Comparison of ENCODE assay signal across 20 cellular contexts in genomic region chr7:94409561-94409960, GRCh38. TPM values are rescaled to one million over a fixed set of nuclear protein-coding genes. Genes with fewer than 3 reads are reported as not detected.
A peak's percentile ranks its signal among the peaks of the same experiment; 100 is the strongest.
DNase-seq lines count a peak whose midpoint lies in the region; ATAC-seq, FAIRE-seq and TF ChIP-seq lines count a peak whose summit lies in the region.
"Had no signal": no experiment of that assay in that cellular context is flagged by ENCODE, and none has a peak within 500 bp of the region (broad histone marks: within the 10 kb centered on the region; RNA-seq: fewer than 3 reads in every experiment).

No MANE protein-coding gene starts in this region.

- WGBS in sigmoid colon, 2 donors = 77 to 87% methylated on average over 8 of the region's 8 CpGs

- H3K4me1 ChIP-seq in astrocyte (ENCODE audit: insufficient read depth, low read length) (peaks cover 68% of the 10 kb centered on the region), sigmoid colon (peaks cover 0 to 59% (median 13%) of the 10 kb centered on the region in 4 donors)

- H3K27ac Mint-ChIP-seq in astrocyte (ENCODE audit: unreplicated experiment) = peak overlapping the region; percentile 78
- H3K27ac Mint-ChIP-seq in CD4-positive, alpha-beta T cell = no peak overlapping the region
- H3K27ac Mint-ChIP-seq: T-helper 2 cell treated with Interferon-gamma antibody and Interleukin-4, amounts not matched to agents 5 μg/mL and 100 μg/mL, for 36 hours had no signal

- H3K36me3 ChIP-seq in astrocyte (ENCODE audit: insufficient read depth, low read length) (peaks cover 93% of the 10 kb centered on the region), sigmoid colon (peaks cover 24 to 100% (median 91%) of the 10 kb centered on the region in 4 donors)

- no peak overlapping the region for H2AFZ ChIP-seq in astrocyte (ENCODE audit: low read depth, low read length)

- CTCF ChIA-PET in CD4-positive, alpha-beta T cell (lab: Charles Lee) = no interaction called here

- H4K20me1 ChIP-seq in astrocyte (ENCODE audit: insufficient read depth, low read length) = peaks cover 85% of the 10 kb centered on the region

- no peak for DNase-seq in astrocyte (ENCODE audit: low read depth)
- peak; percentile 52 for DNase-seq in fibroblast of peridontal ligament (ENCODE audit: extremely low read depth)
- no peak for DNase-seq in sigmoid colon
- no peak for DNase-seq in NCI-H2171 treated with DMSO at 0.1 percent for 48 hours (lab: John Stamatoyannopoulos, UW)
- DNase-seq in hippocampal formation (lab: John Stamatoyannopoulos, UW) = no peak
- no peak for DNase-seq in CD4-positive, alpha-beta T cell
- DNase-seq in DMS153 treated with DMSO at 0.1 percent for 48 hours (lab: John Stamatoyannopoulos, UW; ENCODE audit: unreplicated experiment) = no peak
- DNase-seq: activated CD4-positive, alpha-beta T cell treated with anti-CD3 and anti-CD28 coated beads for 4 hours; activated effector memory CD4-positive, alpha-beta T cell treated with Interleukin-2 at 50 U/mL for 16 hours; activated T-cell treated with anti-CD3 and anti-CD28 coated beads for 4 hours; NCI-H1694; NCI-H524; NK-92 treated with Interleukin-12 subunit alpha and Interleukin-12 subunit beta, amount 100 ng/mL, for 24 hours; SHP77; trophoblast cell had no signal

- peaks cover 76% of the 10 kb centered on the region for H3K4me1 Mint-ChIP-seq in astrocyte (ENCODE audit: low read depth, unreplicated experiment)
- H3K4me1 Mint-ChIP-seq in CD4-positive, alpha-beta T cell (ENCODE audit: low read depth) = no peaks in the 10 kb centered on the region

- FAIRE-seq in astrocyte (lab: Jason Lieb, UNC) = no peak
- FAIRE-seq: HepG2 had no signal

- H3K4me2 ChIP-seq in astrocyte (ENCODE audit: low read length) = no peak overlapping the region

- no peaks in the 10 kb centered on the region for H3K9me3 Mint-ChIP-seq in astrocyte (ENCODE audit: unreplicated experiment)
- no peaks in the 10 kb centered on the region for H3K9me3 Mint-ChIP-seq in CD4-positive, alpha-beta T cell
- H3K9me3 Mint-ChIP-seq: T-helper 2 cell treated with Interferon-gamma antibody and Interleukin-4, amounts not matched to agents 5 μg/mL and 100 μg/mL, for 36 hours had no signal

- no peaks in the 10 kb centered on the region for H3K9me3 ChIP-seq in astrocyte (ENCODE audit: insufficient read depth, low read depth, low read length)
- no peaks in the 10 kb centered on the region for H3K9me3 ChIP-seq in sigmoid colon
- H3K9me3 ChIP-seq in CD4-positive, alpha-beta T cell (ENCODE audit: control insufficient read depth, low read length) = no peaks in the 10 kb centered on the region

- TF ChIP-seq CTCF in astrocyte (IDR thresholded peaks at IDR 0.05; ENCODE audit: insufficient read depth, low read depth, low read length) (no peak), sigmoid colon (IDR thresholded peaks at IDR 0.05) (no peak)
- TF ChIP-seq CTCF in CD4-positive, alpha-beta T cell (IDR thresholded peaks at IDR 0.05) = no peak

- peak overlapping the region; percentile 80 for H3K4me3 Mint-ChIP-seq in astrocyte (ENCODE audit: unreplicated experiment)
- H3K4me3 Mint-ChIP-seq in CD4-positive, alpha-beta T cell = no peak overlapping the region
- H3K4me3 Mint-ChIP-seq: T-helper 2 cell treated with Interferon-gamma antibody and Interleukin-4, amounts not matched to agents 5 μg/mL and 100 μg/mL, for 36 hours had no signal

- no peaks in the 10 kb centered on the region for H3K27me3 Mint-ChIP-seq in astrocyte (ENCODE audit: low read depth, unreplicated experiment)
- peaks cover 34% of the 10 kb centered on the region for H3K27me3 Mint-ChIP-seq in CD4-positive, alpha-beta T cell

- intact Hi-C loops in sigmoid colon (cut with DNase I) = no loop called here
- intact Hi-C loops in CD4-positive, alpha-beta T cell (cut with DNase I, micrococcal nuclease) = no loop called here

- no peak for TF ChIP-seq EP300 in sigmoid colon (IDR thresholded peaks at IDR 0.05)

- no peak for TF ChIP-seq POLR2A in sigmoid colon (IDR thresholded peaks at IDR 0.05)

- H3K36me3 Mint-ChIP-seq in astrocyte (ENCODE audit: low read depth, unreplicated experiment) = peaks cover 30% of the 10 kb centered on the region
- H3K36me3 Mint-ChIP-seq in CD4-positive, alpha-beta T cell (ENCODE audit: low read depth) = no peaks in the 10 kb centered on the region

- H3K79me2 ChIP-seq in astrocyte (ENCODE audit: insufficient read depth, low read length) = peaks cover 65% of the 10 kb centered on the region

- H3K9ac ChIP-seq in astrocyte (ENCODE audit: low read length) = peak overlapping the region; percentile 15

- H3K27me3 ChIP-seq in astrocyte (ENCODE audit: insufficient read depth, low read length) = no peaks in the 10 kb centered on the region
- H3K27me3 ChIP-seq in sigmoid colon = no peaks in the 10 kb centered on the region
- H3K27me3 ChIP-seq in CD4-positive, alpha-beta T cell (ENCODE audit: control insufficient read depth, insufficient read depth, low read length) = peaks cover 6% of the 10 kb centered on the region

- peak overlapping the region; percentile 7 for H3K27ac ChIP-seq in astrocyte (ENCODE audit: low read depth, low read length)
- peak overlapping the region; percentile 1 to 89 (median 49) for H3K27ac ChIP-seq in sigmoid colon
- H3K27ac ChIP-seq in CD4-positive, alpha-beta T cell (ENCODE audit: low read depth, low read length) = no peak overlapping the region
- H3K27ac ChIP-seq: VCaP had no signal

- POLR2A ChIA-PET in CD4-positive, alpha-beta T cell (lab: Charles Lee) = no interaction called here

- H3K4me3 ChIP-seq in astrocyte (ENCODE audit: insufficient read depth, low read depth, low read length) (no peak overlapping the region), sigmoid colon (no peak overlapping the region)

- no peak for ATAC-seq in CD4-positive, alpha-beta T cell (ENCODE audit: poor library complexity)
- ATAC-seq: HepG2, left lobe of liver, Panc1 had no signal

RNA-seq across cellular contexts. Expression of gene COL1A2, which starts 14.9 kb away (rescaled TPM):
- total RNA-seq in astrocyte (6,748 and 8,907 TPM in 2 replicates), sigmoid colon (1,000 to 10,000 TPM in 1 of 4 donors, 100 to 1,000 TPM in 2, 10 to 100 TPM in 1; 83.4 to 1,047 (median 197) TPM)
- polyA plus RNA-seq in sigmoid colon = 100 to 1,000 TPM in 1 of 3 donors, 10 to 100 TPM in 2; 12.3 to 104 (median 19.2) TPM
- under 1 TPM; 0.28 to 0.33 TPM for total RNA-seq in CD4-positive, alpha-beta T cell
- total RNA-seq: HepG2 had no signal
- polyA plus RNA-seq: HepG2 had no signal

Comparison
In these comparisons a context has a peak if more than half of its experiments do, and no peak if none do; other contexts are left out.
1. RNA of gene COL1A2, which starts 14.9 kb away (total RNA-seq): 6,748 to 8,907 TPM in astrocyte and 83.4 to 1,047 TPM in sigmoid colon; 0.28 to 0.33 TPM in CD4-positive, alpha-beta T cell; every median in the first group is over 10 times any median in the second.